ENCODE assay signal across 14 cellular contexts in genomic region chr16:85018529-85019236, GRCh38.
"Had no signal": no experiment of that assay in that cellular context is flagged by ENCODE, and none has a peak within 500 bp of the region (broad histone marks: within the 10 kb centered on the region; RNA-seq: fewer than 3 reads in every experiment).

No MANE protein-coding gene starts in this region.

- DNase-seq: activated CD4-positive, alpha-beta T cell treated with anti-CD3 and anti-CD28 coated beads for 48 hours; activated CD8-positive, alpha-beta T cell treated with anti-CD3 and anti-CD28 coated beads, Interleukin-2, amount 10 ng/mL, durations not matched to agents 7 days and 5 days; activated naive CD4-positive, alpha-beta T cell treated with anti-CD3 and anti-CD28 coated beads for 36 hours; central memory CD4-positive, alpha-beta T cell; cortex of kidney; effector CD8-positive, alpha-beta T cell; SK-N-SH; stomach; T-helper 1 cell had no signal

- H3K36me3 ChIP-seq: gastroesophageal sphincter, stomach, thoracic aorta had no signal

- ATAC-seq: activated CD8-positive, alpha-beta T cell treated with anti-CD3 and anti-CD28 coated beads, Interleukin-2, amount 10 ng/mL, durations not matched to agents 7 days and 5 days; gastroesophageal sphincter; natural killer cell treated with Interleukin-12 subunit alpha and Interleukin-12 subunit beta and Interleukin-15 and Interleukin-18, amount 100 ng/mL, for 72 hours; WTC11 had no signal

- H3K4me3 ChIP-seq: gastroesophageal sphincter, stomach, thoracic aorta had no signal

- H3K27me3 ChIP-seq: gastroesophageal sphincter, stomach had no signal

- H3K27ac ChIP-seq: gastroesophageal sphincter, thoracic aorta had no signal

- H3K9me3 ChIP-seq: gastroesophageal sphincter, SK-N-SH, stomach, thoracic aorta had no signal

- FAIRE-seq: keratinocyte had no signal
